ENCODE assay signal across 1 cellular context in genomic region chr5:141326088-141326854, GRCh38.
TF ChIP-seq lines count a peak whose summit lies in the region.

No MANE protein-coding gene starts in this region.

TF ChIP-seq in K562, 482 proteins besides CTCF, POLR2A, EP300 and RAD21 (continued from another document and continues in another):
- TF ChIP-seq ARID4B (CRISPR knock-in tag; IDR thresholded peaks at IDR 0.05), result no peak
- peak in 1 of 2 experiments; percentile 59; a peak in 1 of 4 replicates for TF ChIP-seq MLLT1 (IDR thresholded peaks at IDR 0.05)
- TF ChIP-seq RBBP5 (IDR thresholded peaks at IDR 0.05; ENCODE audit: borderline replicate concordance, insufficient read depth, low read length, poor library complexity, severe bottlenecking), result no peak
- peak; percentile 21; the same call in 1 of the 2 replicates for TF ChIP-seq MTA1 (IDR thresholded peaks at IDR 0.05; ENCODE audit: borderline replicate concordance)
- no peak for TF ChIP-seq IRF1 (CRISPR knock-in tag; IDR thresholded peaks at IDR 0.05; ENCODE audit: borderline replicate concordance)
- peak in 1 of 2 experiments; percentile 45; a peak in 1 of 4 replicates for TF ChIP-seq MNT (conservative IDR thresholded peaks at IDR 0.05)
- TF ChIP-seq CHCHD3 (CRISPR knock-in tag; IDR thresholded peaks at IDR 0.05), result no peak
- TF ChIP-seq POLR2H (tag; IDR thresholded peaks at IDR 0.05; ENCODE audit: low read depth), result no peak
- TF ChIP-seq POLR2B (IDR thresholded peaks at IDR 0.05; ENCODE audit: low read depth, partially characterized antibody), result peak; percentile 59
- TF ChIP-seq ZNF239 (CRISPR knock-in tag; IDR thresholded peaks at IDR 0.05), result peak; percentile 90
- TF ChIP-seq ZFP30 (CRISPR knock-in tag; IDR thresholded peaks at IDR 0.05; ENCODE audit: borderline replicate concordance), result no peak
- peak; percentile 51; the same call in 1 of the 2 replicates for TF ChIP-seq GATA2 (CRISPR knock-in tag; IDR thresholded peaks at IDR 0.05)
- TF ChIP-seq CREM (IDR thresholded peaks at IDR 0.05; ENCODE audit: low read depth), result 0 out of 2 replicates have a peak, but pooled peaks have one; percentile 70
- peak; percentile 60; the same call in 1 of the 2 replicates for TF ChIP-seq POLR2AphosphoS5 (IDR thresholded peaks at IDR 0.05; ENCODE audit: control insufficient read depth, insufficient read depth, low read depth, low read length)
- TF ChIP-seq BCOR (IDR thresholded peaks at IDR 0.05), result no peak; the same call in 1 of the 2 replicates
- no peak for TF ChIP-seq ZNF217 (CRISPR knock-in tag; IDR thresholded peaks at IDR 0.05)
- no peak for TF ChIP-seq ZBTB9 (CRISPR knock-in tag; IDR thresholded peaks at IDR 0.05)
- TF ChIP-seq ETV1 (tag; conservative IDR thresholded peaks at IDR 0.05; ENCODE audit: low read depth), result peak; percentile 40; the same call in 1 of the 2 replicates
- no peak for TF ChIP-seq KLF10 (CRISPR knock-in tag; IDR thresholded peaks at IDR 0.05)
- TF ChIP-seq RFX1 (IDR thresholded peaks at IDR 0.05), result no peak
- TF ChIP-seq MAFF (IDR thresholded peaks at IDR 0.05; ENCODE audit: low read length), result peak; percentile 37; the same call in 1 of the 2 replicates
- TF ChIP-seq SREBF2 (CRISPR knock-in tag; IDR thresholded peaks at IDR 0.05), result no peak
- TF ChIP-seq HCFC1 (IDR thresholded peaks at IDR 0.05; ENCODE audit: low read depth, low read length), result no peak
- TF ChIP-seq CBFB (CRISPR knock-in tag; IDR thresholded peaks at IDR 0.05), result peak; percentile 37; the same call in 1 of the 2 replicates
- no peak for TF ChIP-seq MECOM (CRISPR knock-in tag; IDR thresholded peaks at IDR 0.05)
- peak; percentile 22 for TF ChIP-seq ASH1L (IDR thresholded peaks at IDR 0.05; ENCODE audit: borderline replicate concordance, low read depth, partially characterized antibody)
- no peak for TF ChIP-seq ZNF583 (CRISPR knock-in tag; IDR thresholded peaks at IDR 0.05)
- TF ChIP-seq SMC3 (conservative IDR thresholded peaks at IDR 0.05; ENCODE audit: insufficient read depth, low read depth, low read length), result 0 out of 2 replicates have a peak, but pooled peaks have one; percentile 26
- peak in 1 of 2 experiments; percentile 66; a peak in 2 of 4 replicates for TF ChIP-seq MAZ (CRISPR knock-in tag; conservative IDR thresholded peaks at IDR 0.05 in 1 of 2, IDR thresholded peaks at IDR 0.05 in 1 of 2)
- no peak for TF ChIP-seq YBX1 (IDR thresholded peaks at IDR 0.05)
- no peak for TF ChIP-seq MYNN (IDR thresholded peaks at IDR 0.05)
- no peak for TF ChIP-seq MYNN (CRISPR knock-in tag; IDR thresholded peaks at IDR 0.05)
- 0 out of 2 replicates have a peak, but pooled peaks have one; percentile 35 for TF ChIP-seq TOE1 (IDR thresholded peaks at IDR 0.05; ENCODE audit: borderline replicate concordance)
- TF ChIP-seq TOE1 (CRISPR knock-in tag; IDR thresholded peaks at IDR 0.05; ENCODE audit: borderline replicate concordance, low read depth), result no peak
- TF ChIP-seq MYC (IDR thresholded peaks at IDR 0.05; ENCODE audit: low read depth, low read length), result 0 out of 2 replicates have a peak, but pooled peaks have one; percentile 24
- TF ChIP-seq MYC (CRISPR knock-in tag; IDR thresholded peaks at IDR 0.05; ENCODE audit: borderline replicate concordance, low read depth), result no peak
- peak; percentile 50; the same call in 1 of the 2 replicates for TF ChIP-seq MAFG (tag; conservative IDR thresholded peaks at IDR 0.05)
- no peak for TF ChIP-seq ZNF24 (IDR thresholded peaks at IDR 0.05)
- no peak for TF ChIP-seq CCAR2 (IDR thresholded peaks at IDR 0.05; ENCODE audit: low read depth, low read length)
- TF ChIP-seq NFE2 (IDR thresholded peaks at IDR 0.05; ENCODE audit: low read depth), result peak; percentile 53; the same call in 1 of the 2 replicates
- TF ChIP-seq RB1 (IDR thresholded peaks at IDR 0.05; ENCODE audit: low read depth), result no peak; the same call in 1 of the 2 replicates
- TF ChIP-seq ZNF133 (CRISPR knock-in tag; IDR thresholded peaks at IDR 0.05), result no peak
- TF ChIP-seq TFE3 (CRISPR knock-in tag; IDR thresholded peaks at IDR 0.05), result no peak
- TF ChIP-seq JUNB (CRISPR knock-in tag; conservative IDR thresholded peaks at IDR 0.05), result no peak
- no peak for TF ChIP-seq WHSC1 (IDR thresholded peaks at IDR 0.05; ENCODE audit: low read length)
- TF ChIP-seq HMG20A (CRISPR knock-in tag; conservative IDR thresholded peaks at IDR 0.05), result no peak
- no peak for TF ChIP-seq ZNF699 (CRISPR knock-in tag; IDR thresholded peaks at IDR 0.05; ENCODE audit: insufficient replicate concordance)
- TF ChIP-seq ZBTB8A (IDR thresholded peaks at IDR 0.05; ENCODE audit: partially characterized antibody), result no peak
- TF ChIP-seq TCF15 (CRISPR knock-in tag; IDR thresholded peaks at IDR 0.05), result no peak
- TF ChIP-seq LEF1 (IDR thresholded peaks at IDR 0.05), result no peak
- no peak for TF ChIP-seq PURB (CRISPR knock-in tag; IDR thresholded peaks at IDR 0.05; ENCODE audit: low read depth)
- TF ChIP-seq REST (CRISPR knock-in tag; IDR thresholded peaks at IDR 0.05; ENCODE audit: low read depth), result no peak
- TF ChIP-seq BRD4 (IDR thresholded peaks at IDR 0.05), result no peak
- no peak for TF ChIP-seq NKRF (IDR thresholded peaks at IDR 0.05; ENCODE audit: borderline replicate concordance)
